In genomic region chr22:40582063-40582462, GRCh38 we compare ENCODE assay signal across 18 cellular contexts. TPM values are rescaled to one million over a fixed set of nuclear protein-coding genes. Genes with fewer than 3 reads are reported as not detected.
A peak's percentile ranks its signal among the peaks of the same experiment; 100 is the strongest.
DNase-seq lines count a peak whose midpoint lies in the region; ATAC-seq, FAIRE-seq and TF ChIP-seq lines count a peak whose summit lies in the region.
"Had no signal": no experiment of that assay in that cellular context is flagged by ENCODE, and none has a peak within 500 bp of the region (broad histone marks: within the 10 kb centered on the region; RNA-seq: fewer than 3 reads in every experiment).

No MANE protein-coding gene starts in this region.

- peaks cover 0 to 5% of the 10 kb centered on the region in 2 experiments; a peak in 1 of 3 replicates for H3K36me3 ChIP-seq in HEK293 (ENCODE audit: control insufficient read depth in 2 of 2, insufficient read depth in 1 of 2, low read length in 2 of 2)

- H3K4me3 ChIP-seq in HEK293 (ENCODE audit: low read depth, low read length): no peak overlapping the region
- H3K4me3 ChIP-seq: GM23248 had no signal

- POLR2A ChIA-PET in HEK293 (lab: Yijun Ruan, JAX) (no interaction called here), GM10248 (lab: Yijun Ruan, JAX) (no interaction called here)
- POLR2A ChIA-PET in naive thymus-derived CD8-positive, alpha-beta T cell (lab: Charles Lee): no interaction called here
- POLR2A ChIA-PET in activated CD4-positive, alpha-beta T cell treated with anti-CD3 and anti-CD28 coated beads for 36 hours (lab: Charles Lee): interaction anchor here (0.5 to 1.2 kb wide), 2 partner anchors 48 to 534 kb away, joined by 3 to 4 read pairs; no protein-coding TSS in a partner anchor

- no peaks in the 10 kb centered on the region for H3K9me3 ChIP-seq in HEK293 (ENCODE audit: control insufficient read depth, insufficient read depth, low read depth, low read length)

- intact Hi-C loops in activated CD4-positive, alpha-beta T cell treated with anti-CD3 and anti-CD28 coated beads for 36 hours (cut with DNase I, micrococcal nuclease): loop anchor here (2.0 to 5.0 kb wide), 3 partner anchors 40 to 50 kb away; no protein-coding TSS in a partner anchor

- peak; percentile 41 for FAIRE-seq in GM18507 (lab: Jason Lieb, UNC)
- FAIRE-seq: D721Med, GM12891, H1 had no signal

- ATAC-seq in central memory CD8-positive, alpha-beta T cell (replicated peaks; ENCODE audit: extremely low read depth, poor library complexity, severe bottlenecking): no peak
- ATAC-seq in naive thymus-derived CD8-positive, alpha-beta T cell: no peak
- ATAC-seq in activated CD4-positive, alpha-beta T cell treated with anti-CD3 and anti-CD28 coated beads for 36 hours: no peak
- ATAC-seq: CD8-positive, alpha-beta T cell had no signal

- H3K27ac ChIP-seq in HEK293 (ENCODE audit: extremely low read depth, low read depth, low read length): no peak overlapping the region
- H3K27ac ChIP-seq: GM23248 had no signal

- DNase-seq in GM18507 (ENCODE audit: extremely low spot score, insufficient read length, low read depth) (no peak), GM10248 (ENCODE audit: extremely low spot score) (no peak)
- DNase-seq in central memory CD8-positive, alpha-beta T cell (ENCODE audit: low spot score in 2 of 2): no peak
- DNase-seq in naive thymus-derived CD8-positive, alpha-beta T cell: no peak
- DNase-seq in activated CD4-positive, alpha-beta T cell treated with anti-CD3 and anti-CD28 coated beads for 36 hours: no peak
- DNase-seq: C1 segment of cervical spinal cord; CD8-positive, alpha-beta T cell; DMS 273 treated with DMSO at 0.1 percent for 48 hours; DMS79; EL; GDM1; GM23248; H7; HCEC 1CT had no signal

- H3K4me1 Mint-ChIP-seq in central memory CD8-positive, alpha-beta T cell: peaks cover 21% of the 10 kb centered on the region
- peaks cover 10 to 32% (median 24%) of the 10 kb centered on the region in 4 donors for H3K4me1 Mint-ChIP-seq in naive thymus-derived CD8-positive, alpha-beta T cell
- peaks cover 41% of the 10 kb centered on the region for H3K4me1 Mint-ChIP-seq in activated CD4-positive, alpha-beta T cell treated with anti-CD3 and anti-CD28 coated beads for 36 hours

- peak overlapping the region; percentile 11 for H3K27ac Mint-ChIP-seq in central memory CD8-positive, alpha-beta T cell (ENCODE audit: low read depth)
- peak overlapping the region in 1 of 10 donors; percentile 14 for H3K27ac Mint-ChIP-seq in naive thymus-derived CD8-positive, alpha-beta T cell
- no peak overlapping the region for H3K27ac Mint-ChIP-seq in activated CD4-positive, alpha-beta T cell treated with anti-CD3 and anti-CD28 coated beads for 36 hours

- H3K4me3 Mint-ChIP-seq in central memory CD8-positive, alpha-beta T cell: no peak overlapping the region
- no peak overlapping the region for H3K4me3 Mint-ChIP-seq in naive thymus-derived CD8-positive, alpha-beta T cell
- H3K4me3 Mint-ChIP-seq in activated CD4-positive, alpha-beta T cell treated with anti-CD3 and anti-CD28 coated beads for 36 hours: no peak overlapping the region
- H3K4me3 Mint-ChIP-seq: CD8-positive, alpha-beta T cell had no signal

- peaks cover 7% of the 10 kb centered on the region for H3K36me3 Mint-ChIP-seq in central memory CD8-positive, alpha-beta T cell (ENCODE audit: insufficient read depth)
- peaks cover 0 to 33% (median 13%) of the 10 kb centered on the region in 3 donors for H3K36me3 Mint-ChIP-seq in naive thymus-derived CD8-positive, alpha-beta T cell
- H3K36me3 Mint-ChIP-seq in activated CD4-positive, alpha-beta T cell treated with anti-CD3 and anti-CD28 coated beads for 36 hours (ENCODE audit: low read depth): peaks cover 13% of the 10 kb centered on the region

- TF ChIP-seq CTCF in HEK293 (tag by site-specific recombination; IDR thresholded peaks at IDR 0.05) (no peak), GM10248 (IDR thresholded peaks at IDR 0.05; ENCODE audit: control extremely low read depth, extremely low read depth, low read depth, missing control alignments) (no peak)

- CTCF ChIA-PET in HEK293 (lab: Yijun Ruan, JAX): interaction anchor here (0.6 to 0.7 kb wide), 3 partner anchors 12 to 1156 kb away, joined by 3 to 4 read pairs (median 4); no protein-coding TSS in a partner anchor
- CTCF ChIA-PET in activated CD4-positive, alpha-beta T cell treated with anti-CD3 and anti-CD28 coated beads for 36 hours (lab: Charles Lee): interaction anchor here (0.6 to 3.5 kb wide), 4 partner anchors 16 to 167 kb away, joined by 4 to 15 read pairs (median 11); no protein-coding TSS in a partner anchor
- CTCF ChIA-PET in GM10248 (lab: Yijun Ruan, JAX): interaction anchor here (1.3 to 3.1 kb wide), 4 partner anchors 11 to 58 kb away, joined by 3 to 16 read pairs (median 4); no protein-coding TSS in a partner anchor

- no peaks in the 10 kb centered on the region for H3K27me3 Mint-ChIP-seq in central memory CD8-positive, alpha-beta T cell
- H3K27me3 Mint-ChIP-seq in naive thymus-derived CD8-positive, alpha-beta T cell: no peaks in the 10 kb centered on the region
- no peaks in the 10 kb centered on the region for H3K27me3 Mint-ChIP-seq in activated CD4-positive, alpha-beta T cell treated with anti-CD3 and anti-CD28 coated beads for 36 hours

- H3K9me3 Mint-ChIP-seq in central memory CD8-positive, alpha-beta T cell: no peaks in the 10 kb centered on the region
- no peaks in the 10 kb centered on the region for H3K9me3 Mint-ChIP-seq in naive thymus-derived CD8-positive, alpha-beta T cell
- H3K9me3 Mint-ChIP-seq in activated CD4-positive, alpha-beta T cell treated with anti-CD3 and anti-CD28 coated beads for 36 hours (ENCODE audit: low read depth): no peaks in the 10 kb centered on the region

- peaks cover 8% of the 10 kb centered on the region for H3K4me1 ChIP-seq in HEK293 (ENCODE audit: control insufficient read depth, insufficient read depth, low read length)

TF ChIP-seq in HEK293, 187 proteins besides CTCF, POLR2A, EP300 and RAD21:
- TF ChIP-seq ZNF639 (tag by site-specific recombination; IDR thresholded peaks at IDR 0.05) (no peak), ZNF146 (tag by site-specific recombination; IDR thresholded peaks at IDR 0.05) (peak; percentile 59; the same call in 1 of the 2 replicates)

RNA-seq across cellular contexts. Expression of gene MRTFA, which starts 54.5 kb away (rescaled TPM):
- 100 to 1,000 TPM; 120 to 122 TPM for total RNA-seq in naive thymus-derived CD8-positive, alpha-beta T cell
- 10 to 100 TPM; 10.7 to 31.0 (median 21.8) TPM for polyA plus RNA-seq in naive thymus-derived CD8-positive, alpha-beta T cell
- total RNA-seq in activated CD4-positive, alpha-beta T cell treated with anti-CD3 and anti-CD28 coated beads for 36 hours: 10 to 100 TPM; 41.0 to 43.2 TPM
